Comparison of ENCODE assay signal across 22 cellular contexts in genomic region chr13:109369357-109370052, GRCh38.
DNase-seq lines count a peak whose midpoint lies in the region; ATAC-seq, FAIRE-seq and TF ChIP-seq lines count a peak whose summit lies in the region.
"Had no signal": no experiment of that assay in that cellular context is flagged by ENCODE, and none has a peak within 500 bp of the region (broad histone marks: within the 10 kb centered on the region; RNA-seq: fewer than 3 reads in every experiment).

No MANE protein-coding gene starts in this region.

- no peaks in the 10 kb centered on the region for H3K23me2 ChIP-seq in H9 (ENCODE audit: insufficient read length, low read depth, low read length, poor library complexity, severe bottlenecking)

- H3K4me1 Mint-ChIP-seq in brain, result peaks cover 58% of the 10 kb centered on the region
- H3K4me1 Mint-ChIP-seq in H9, result peaks cover 11 to 13% of the 10 kb centered on the region in 2 experiments; a peak in 3 of 4 replicates
- H3K4me1 Mint-ChIP-seq: activated naive CD4-positive, alpha-beta T cell treated with anti-CD3 and anti-CD28 coated beads, Interleukin-2, amount 50 U/mL, for 24 hours; CD4-positive, alpha-beta memory T cell had no signal

- no peak overlapping the region for H3K4ac ChIP-seq in H9 (ENCODE audit: low read depth, low read length)

- intact Hi-C loops in left ventricle myocardium superior (cut with micrococcal nuclease) (no loop called here), HepG2 (cut with micrococcal nuclease; ENCODE audit: unreplicated experiment) (loop anchor here (5.0 kb wide), 1 partner anchor 537 kb away; no protein-coding TSS in a partner anchor)

- no peak overlapping the region for H3K23ac ChIP-seq in H9 (ENCODE audit: insufficient read length, low read depth, low read length)

- H3K79me2 ChIP-seq in H9 (ENCODE audit: insufficient read depth, low read length) (no peaks in the 10 kb centered on the region), HepG2 (ENCODE audit: insufficient read depth, low read length) (no peaks in the 10 kb centered on the region)

- H3K27me3 Mint-ChIP-seq in brain (peaks cover 3% of the 10 kb centered on the region), H9 (ENCODE audit: low read depth) (no peaks in the 10 kb centered on the region)

- no peak overlapping the region for H3T11ph ChIP-seq in H9 (ENCODE audit: low read length)

- H4K20me1 ChIP-seq in H9 (ENCODE audit: control insufficient read depth, insufficient read depth, insufficient read length) (no peaks in the 10 kb centered on the region), HepG2 (ENCODE audit: insufficient read depth, low read length) (no peaks in the 10 kb centered on the region)

- no peak overlapping the region for H2BK12ac ChIP-seq in H9 (ENCODE audit: insufficient read length, low read depth, low read length)

- H2BK20ac ChIP-seq in H9 (ENCODE audit: low read depth, low read length, poor library complexity, severe bottlenecking), result no peak overlapping the region

- TF ChIP-seq RAD21 in HepG2 (CRISPR knock-in tag; IDR thresholded peaks at IDR 0.05), result no peak

- no peak overlapping the region for H3K14ac ChIP-seq in H9 (ENCODE audit: insufficient read depth, low read length)

- no peak overlapping the region for H2AK5ac ChIP-seq in H9 (ENCODE audit: insufficient read length, low read length)

- TF ChIP-seq POLR2A in HepG2 (IDR thresholded peaks at IDR 0.05; ENCODE audit: insufficient read depth in 1 of 2, low read depth in 2 of 2, low read length in 2 of 2), result no peak

- no peak overlapping the region for H2BK120ac ChIP-seq in H9 (ENCODE audit: low read depth, low read length, poor library complexity, severe bottlenecking)

- H3K27ac ChIP-seq in H9 (ENCODE audit: insufficient read length, low read depth, low read length) (no peak overlapping the region), HepG2 (ENCODE audit: extremely low read length, insufficient read depth, low read length) (no peak overlapping the region)
- H3K27ac ChIP-seq: body of pancreas, uterus had no signal

- H3K36me3 ChIP-seq in BE2C (no peaks in the 10 kb centered on the region), HepG2 (replicated peaks in 1 of 2; ENCODE audit: control insufficient read depth in 1 of 2, insufficient read depth in 2 of 2, low read length in 2 of 2) (no peaks in the 10 kb centered on the region)
- H3K36me3 ChIP-seq: uterus had no signal

- H2BK15ac ChIP-seq in H9 (ENCODE audit: low read depth, low read length), result no peak overlapping the region

- BruUV-seq in HepG2 (replicated peaks; lab: Mats Ljungman, UMichigan), result no TSS peak

- in situ Hi-C loops in HepG2 (cut with HindIII; ENCODE audit: extremely low pct_ligation_motif_present, low pct_unique_long_range_greater_than_20kb), result no loop called here

- H3K18ac ChIP-seq in H9 (ENCODE audit: insufficient read length, low read depth, low read length), result no peak overlapping the region

- no peak overlapping the region for H3K56ac ChIP-seq in H9 (ENCODE audit: insufficient read length, low read depth, low read length)

- H2AFZ ChIP-seq in H9 (ENCODE audit: low read length), result no peak overlapping the region
- H2AFZ ChIP-seq in HepG2 (ENCODE audit: low read length), result no peak overlapping the region

- peak overlapping the region in 1 of 5 experiments; percentile 51 for H3K4me3 Mint-ChIP-seq in brain
- H3K4me3 Mint-ChIP-seq in H9, result no peak overlapping the region
- H3K4me3 Mint-ChIP-seq: activated naive CD4-positive, alpha-beta T cell treated with anti-CD3 and anti-CD28 coated beads, Interleukin-2, amount 50 U/mL, for 24 hours; activated T-helper 1 cell treated with anti-CD3 and anti-CD28 coated beads, Interleukin-12 subunit alpha, Interleukin-12 subunit beta, Interleukin-2, Interleukin-4 antibody, amounts not matched to agents 30 ng/mL and 10 ng/mL and 1 ng/mL, durations not matched to agents 14 hours and 24 hours and 36 hours; CD4-positive, alpha-beta memory T cell; nephron progenitor cell had no signal

- H3K4me2 ChIP-seq in H9 (ENCODE audit: insufficient read depth, insufficient read length, low read length) (no peak overlapping the region), HepG2 (ENCODE audit: low read depth, low read length) (no peak overlapping the region)

- no peak overlapping the region for H4K8ac ChIP-seq in H9 (replicated peaks; ENCODE audit: insufficient read length, low read depth, low read length)

- POLR2A ChIA-PET in HepG2 (lab: Yijun Ruan, JAX), result no interaction called here

- H3K9me3 Mint-ChIP-seq in brain (peaks cover 0 to 8% (median 3%) of the 10 kb centered on the region in 5 experiments), H9 (peaks cover 0 to 6% of the 10 kb centered on the region in 2 experiments; a peak in 3 of 5 replicates)
- H3K9me3 Mint-ChIP-seq: activated naive CD4-positive, alpha-beta T cell treated with anti-CD3 and anti-CD28 coated beads, Interleukin-2, amount 50 U/mL, for 24 hours; activated T-helper 1 cell treated with anti-CD3 and anti-CD28 coated beads, Interleukin-12 subunit alpha, Interleukin-12 subunit beta, Interleukin-2, Interleukin-4 antibody, amounts not matched to agents 30 ng/mL and 10 ng/mL and 1 ng/mL, durations not matched to agents 14 hours and 24 hours and 36 hours had no signal

- no peak overlapping the region for H4K91ac ChIP-seq in H9 (ENCODE audit: insufficient read length, low read depth, low read length)

- FAIRE-seq in HepG2 (lab: Jason Lieb, UNC), result no peak

- H3K4me1 ChIP-seq in BE2C (peaks cover 16% of the 10 kb centered on the region), H9 (ENCODE audit: insufficient read depth, low read length) (no peaks in the 10 kb centered on the region), HepG2 (ENCODE audit: insufficient read depth, low read length) (no peaks in the 10 kb centered on the region)
- H3K4me1 ChIP-seq: body of pancreas, uterus had no signal

- no peak overlapping the region for H4K5ac ChIP-seq in H9 (ENCODE audit: insufficient read length, low read depth, low read length)

- H3K4me3 ChIP-seq in BE2C (ENCODE audit: low read depth, low read length) (no peak overlapping the region), HepG2 (replicated peaks in 1 of 3; ENCODE audit: insufficient read depth in 1 of 3, low read depth in 2 of 3, low read length in 3 of 3) (no peak overlapping the region)
- H3K4me3 ChIP-seq: body of pancreas, uterus had no signal

- WGBS in H9 (ENCODE audit: extremely low coverage, insufficient read length, low lambda C conversion rate), result no CpG with 5 or more reads among the region's 14 CpGs
- 38% methylated on average over 13 of the region's 14 CpGs for WGBS in HepG2 (ENCODE audit: low lambda C conversion rate)

- H3K9ac ChIP-seq in H9 (ENCODE audit: extremely low read depth, insufficient read length, low read length) (no peak overlapping the region), HepG2 (ENCODE audit: insufficient read depth, low read depth, low read length) (no peak overlapping the region)

- H2BK5ac ChIP-seq in H9 (ENCODE audit: insufficient read length, low read length), result no peak overlapping the region

- peak; percentile 71 for ATAC-seq in left ventricle myocardium superior
- no peak for ATAC-seq in HepG2
- ATAC-seq in GM18867 (IDR thresholded peaks at IDR 0.05; ENCODE audit: unreplicated experiment), result no peak
- ATAC-seq: body of pancreas had no signal

- CTCF ChIA-PET in HepG2 (lab: Yijun Ruan, JAX; ENCODE audit: low intra/inter-chr PET ratio, low total read pairs), result no interaction called here

- H3K79me1 ChIP-seq in H9 (ENCODE audit: insufficient read depth, low read depth, low read length, poor library complexity, severe bottlenecking), result no peaks in the 10 kb centered on the region

- no peaks in the 10 kb centered on the region for H3K27me3 ChIP-seq in BE2C
- no peaks in the 10 kb centered on the region for H3K27me3 ChIP-seq in H9 (ENCODE audit: insufficient read depth, low read length)
- no peaks in the 10 kb centered on the region for H3K27me3 ChIP-seq in HepG2 (ENCODE audit: control insufficient read depth in 1 of 2, insufficient read depth in 2 of 2, low read length in 2 of 2)
- H3K27me3 ChIP-seq: body of pancreas, uterus had no signal

- DNase-seq in BE2C, result peak; percentile 66
- DNase-seq in left ventricle myocardium superior, result no peak
- peak; percentile 89 for DNase-seq in pons (ENCODE audit: low spot score)
- DNase-seq in H9, result no peak
- DNase-seq in AG08395 (ENCODE audit: low spot score), result no peak
- no peak for DNase-seq in HepG2 (ENCODE audit: low spot score)
- DNase-seq: activated CD4-positive, alpha-beta T cell treated with anti-CD3 and anti-CD28 coated beads for 48 hours; body of pancreas; CD4-positive, alpha-beta memory T cell; DMS153; foreskin melanocyte; H7; KG1; NCI-H1694 treated with DMSO at 0.1 percent for 48 hours; NCI-H2227 treated with DMSO at 0.1 percent for 48 hours; nephron progenitor cell; SIG-M5; uterus had no signal

- no peaks in the 10 kb centered on the region; the same call in 1 of the 2 replicates for H3K9me3 ChIP-seq in BE2C
- H3K9me3 ChIP-seq in H9 (ENCODE audit: control insufficient read depth, low read depth, low read length), result no peaks in the 10 kb centered on the region
- H3K9me3 ChIP-seq in HepG2 (ENCODE audit: low read length), result peaks cover 23% of the 10 kb centered on the region; the same call in 1 of the 2 replicates
- H3K9me3 ChIP-seq: body of pancreas, uterus had no signal

- TF ChIP-seq EP300 in HepG2 (IDR thresholded peaks at IDR 0.05; ENCODE audit: low read depth in 2 of 2, low read length in 2 of 2), result no peak
- TF ChIP-seq EP300 in HepG2 (CRISPR knock-in tag; IDR thresholded peaks at IDR 0.05; ENCODE audit: borderline replicate concordance), result no peak

- TF ChIP-seq CTCF in BE2C (IDR thresholded peaks at IDR 0.05; ENCODE audit: low read depth, low read length) (no peak), brain (conservative IDR thresholded peaks at IDR 0.05) (no peak), H9 (conservative IDR thresholded peaks at IDR 0.05) (no peak), HepG2 (CRISPR knock-in tag; IDR thresholded peaks at IDR 0.05) (no peak)

- H3K36me3 Mint-ChIP-seq in brain (no peaks in the 10 kb centered on the region), H9 (ENCODE audit: insufficient read depth in 1 of 3, low read depth in 3 of 3) (no peaks in the 10 kb centered on the region)
- H3K36me3 Mint-ChIP-seq: activated naive CD4-positive, alpha-beta T cell treated with anti-CD3 and anti-CD28 coated beads, Interleukin-2, amount 50 U/mL, for 24 hours; CD4-positive, alpha-beta memory T cell had no signal

- H3K27ac Mint-ChIP-seq in brain, result peak overlapping the region; percentile 73 to 95 (median 89)
- no peak overlapping the region for H3K27ac Mint-ChIP-seq in H9
- H3K27ac Mint-ChIP-seq: activated naive CD4-positive, alpha-beta T cell treated with anti-CD3 and anti-CD28 coated beads, Interleukin-2, amount 50 U/mL, for 24 hours; activated T-helper 1 cell treated with anti-CD3 and anti-CD28 coated beads, Interleukin-12 subunit alpha, Interleukin-12 subunit beta, Interleukin-2, Interleukin-4 antibody, amounts not matched to agents 30 ng/mL and 10 ng/mL and 1 ng/mL, durations not matched to agents 14 hours and 24 hours and 36 hours; nephron progenitor cell had no signal

TF ChIP-seq in HepG2, 621 proteins besides CTCF, POLR2A, EP300 and RAD21:
- TF ChIP-seq MLLT10 (CRISPR knock-in tag; IDR thresholded peaks at IDR 0.05), result no peak

Comparison
In these comparisons a context has a peak if more than half of its experiments do, and no peak if none do; other contexts are left out.
1. DNase-seq: peak in BE2C (single experiment) and pons (single experiment); none in left ventricle myocardium superior (single experiment), H9 (single experiment), AG08395 (single experiment) and HepG2 (single experiment).
2. H3K27ac Mint-ChIP-seq: peak in brain (5 of 5); none in H9 (0 of 3).